ENCODE assay signal across 11 cellular contexts in genomic region chr3:64945171-64945684, GRCh38.
A peak's percentile ranks its signal among the peaks of the same experiment; 100 is the strongest.
DNase-seq lines count a peak whose midpoint lies in the region; FAIRE-seq and TF ChIP-seq lines count a peak whose summit lies in the region.
"Had no signal": no experiment of that assay in that cellular context is flagged by ENCODE, and none has a peak within 500 bp of the region (broad histone marks: within the 10 kb centered on the region; RNA-seq: fewer than 3 reads in every experiment).

No MANE protein-coding gene starts in this region.

- no peak for TF ChIP-seq CTCF in astrocyte of the spinal cord (IDR thresholded peaks at IDR 0.05; ENCODE audit: low read depth, low read length)

- H3K4me3 ChIP-seq in HAP-1 (no peak overlapping the region), astrocyte of the spinal cord (ENCODE audit: low read depth, low read length) (no peak overlapping the region), rectal smooth muscle tissue (ENCODE audit: low read length) (no peak overlapping the region), MG63 (no peak overlapping the region)

- H3K4me1 ChIP-seq in HAP-1 (peaks cover 16% of the 10 kb centered on the region), rectal smooth muscle tissue (ENCODE audit: control insufficient read depth, insufficient read depth, low read length) (peaks cover 6% of the 10 kb centered on the region)

- H3K27me3 ChIP-seq in HAP-1 (ENCODE audit: low read depth) (no peaks in the 10 kb centered on the region; the same call in 1 of the 2 replicates), rectal smooth muscle tissue (ENCODE audit: control insufficient read depth, insufficient read depth, low read length) (no peaks in the 10 kb centered on the region), MG63 (no peaks in the 10 kb centered on the region)

- H3K36me3 ChIP-seq in HAP-1 (replicated peaks) = no peaks in the 10 kb centered on the region
- H3K36me3 ChIP-seq in rectal smooth muscle tissue (ENCODE audit: control insufficient read depth, insufficient read depth, low read length) = no peaks in the 10 kb centered on the region
- no peaks in the 10 kb centered on the region for H3K36me3 ChIP-seq in MG63

- peak; percentile 86 to 99 for DNase-seq in HAP-1 (ENCODE audit: low spot score in 2 of 2)
- peak; percentile 12 for DNase-seq in astrocyte of the spinal cord (ENCODE audit: low read depth, low spot score)
- peak; percentile 56 for DNase-seq in iPS DF 4.7 (ENCODE audit: extremely low read depth, low spot score)
- no peak for DNase-seq in foreskin melanocyte
- DNase-seq in GM19239 (ENCODE audit: insufficient read length, low spot score) = no peak
- no peak for DNase-seq in NCI-H345 (lab: John Stamatoyannopoulos, UW)
- no peak for DNase-seq in MG63
- DNase-seq: activated CD8-positive, alpha-beta memory T cell treated with anti-CD3 and anti-CD28 coated beads, Interleukin-2, amount 10 ng/mL, durations not matched to agents 7 days and 5 days; KBM-7 had no signal

- H3K9me3 ChIP-seq in HAP-1 (no peaks in the 10 kb centered on the region), MG63 (no peaks in the 10 kb centered on the region)

- no peak overlapping the region for H3K9ac ChIP-seq in rectal smooth muscle tissue (ENCODE audit: low read length)

- peak overlapping the region; percentile 49 for H3K27ac ChIP-seq in rectal smooth muscle tissue (ENCODE audit: low read depth, low read length)

- in situ Hi-C loops in HAP-1 (cut with MboI; ENCODE audit: low sequenced_read_pairs) (no loop called here), astrocyte of the spinal cord (cut with HindIII; ENCODE audit: low sequenced_read_pairs) (no loop called here)

- no peak for FAIRE-seq in GM19239 (lab: Jason Lieb, UNC)
- FAIRE-seq: keratinocyte had no signal

Comparison
In these comparisons a context has a peak if more than half of its experiments do, and no peak if none do; other contexts are left out.
1. DNase-seq: peak in HAP-1 (2 of 2), astrocyte of the spinal cord (single experiment) and iPS DF 4.7 (single experiment); none in foreskin melanocyte (single experiment), GM19239 (single experiment), NCI-H345 (single experiment) and MG63 (single experiment).